In the genomic region with DNA sequence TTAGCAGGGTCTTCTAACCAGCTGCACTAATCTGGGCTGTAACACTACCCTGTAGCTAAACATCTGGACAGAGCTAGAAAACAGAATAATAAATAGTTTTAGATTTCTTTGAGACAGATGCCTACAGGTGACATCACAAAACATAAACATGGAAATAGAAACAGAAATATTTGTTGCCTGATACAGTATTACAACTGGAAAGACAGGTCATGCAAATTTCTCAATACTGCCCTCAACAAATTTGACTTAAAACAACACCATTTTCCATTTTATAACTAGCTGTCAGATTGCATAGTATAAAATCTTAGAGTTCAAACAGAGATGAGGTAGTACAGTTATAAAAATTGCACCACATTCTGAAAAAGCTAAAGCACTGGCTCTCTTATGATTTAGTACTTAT, we compare ENCODE assay signal across 18 cellular contexts.
DNase-seq lines count a peak whose midpoint lies in the region; ATAC-seq and TF ChIP-seq lines count a peak whose summit lies in the region.
"Had no signal": no experiment of that assay in that cellular context is flagged by ENCODE, and none has a peak within 500 bp of the region (broad histone marks: within the 10 kb centered on the region; RNA-seq: fewer than 3 reads in every experiment).

No MANE protein-coding gene starts in this region.

- no peak overlapping the region for H2AFZ ChIP-seq in trophoblast cell (ENCODE audit: insufficient read depth, low read length, poor library complexity)

- peaks cover 0 to 2% of the 10 kb centered on the region in 2 experiments for H3K4me1 ChIP-seq in trophoblast cell (ENCODE audit: control insufficient read depth in 1 of 2, insufficient read depth in 2 of 2, low read length in 2 of 2)

- no peak overlapping the region for H3K9ac ChIP-seq in trophoblast cell (ENCODE audit: low read length)

- H3K4me3 ChIP-seq in epithelial cell of esophagus (ENCODE audit: low read length): no peak overlapping the region
- H3K4me3 ChIP-seq in trophoblast cell (ENCODE audit: low read depth, low read length): no peak overlapping the region
- H3K4me3 ChIP-seq: GM12878, HAP-1 had no signal

- no peaks in the 10 kb centered on the region for H3K79me1 ChIP-seq in trophoblast cell (ENCODE audit: low read length)

- no peak overlapping the region for H4K91ac ChIP-seq in trophoblast cell (ENCODE audit: low read depth, low read length)

- DNase-seq in DMS 273 treated with DMSO at 0.1 percent for 48 hours (lab: John Stamatoyannopoulos, UW) (peak; percentile 37), NCI-H2171 treated with DMSO at 0.1 percent for 48 hours (lab: John Stamatoyannopoulos, UW) (peak; percentile 92), epithelial cell of esophagus (ENCODE audit: low read depth) (peak; percentile 53), trophoblast cell (peak; percentile 3 to 67)
- DNase-seq: C1 segment of cervical spinal cord; Calu3; CD4-positive, alpha-beta memory T cell; COR-L47; DMS79; EL; GDM1; GOT3; HFFc6 had no signal

- H2AK5ac ChIP-seq in trophoblast cell (ENCODE audit: low read length): no peak overlapping the region

- no peak overlapping the region for H3K23ac ChIP-seq in trophoblast cell (ENCODE audit: low read length)

- H3K4me2 ChIP-seq in trophoblast cell (ENCODE audit: low read length): no peak overlapping the region

- H3K4ac ChIP-seq in trophoblast cell (ENCODE audit: low read depth, low read length): no peak overlapping the region

- H3K18ac ChIP-seq in trophoblast cell (ENCODE audit: low read length): no peak overlapping the region

- no peak overlapping the region for H4K12ac ChIP-seq in trophoblast cell (ENCODE audit: low read depth, low read length)

- no peak overlapping the region for H2BK120ac ChIP-seq in trophoblast cell (ENCODE audit: insufficient read depth, low read length, poor library complexity)

- no peaks in the 10 kb centered on the region for H3K79me2 ChIP-seq in trophoblast cell (ENCODE audit: control insufficient read depth, insufficient read depth, low read length, poor library complexity)

- no peak overlapping the region for H4K8ac ChIP-seq in trophoblast cell (ENCODE audit: low read depth, low read length)

- no peak for TF ChIP-seq CTCF in epithelial cell of esophagus (IDR thresholded peaks at IDR 0.05; ENCODE audit: insufficient read depth, low read depth, low read length, missing control alignments)

- no peaks in the 10 kb centered on the region for H3K36me3 ChIP-seq in trophoblast cell (ENCODE audit: control insufficient read depth in 1 of 2, insufficient read depth in 2 of 2, low read length in 2 of 2)
- H3K36me3 ChIP-seq: HAP-1 had no signal

- H2BK5ac ChIP-seq in trophoblast cell (ENCODE audit: low read depth, low read length, poor library complexity): no peak overlapping the region

- no peaks in the 10 kb centered on the region for H3K9me3 ChIP-seq in trophoblast cell (ENCODE audit: insufficient read depth, low read depth, low read length)
- H3K9me3 ChIP-seq: HAP-1 had no signal

- H2BK12ac ChIP-seq in trophoblast cell (ENCODE audit: low read length): no peak overlapping the region

- no peaks in the 10 kb centered on the region for H3K27me3 ChIP-seq in trophoblast cell (ENCODE audit: insufficient read depth, low read length)

- ATAC-seq in GM18907 (IDR thresholded peaks at IDR 0.05; ENCODE audit: unreplicated experiment) (no peak), GM21360 (IDR thresholded peaks at IDR 0.05; ENCODE audit: unreplicated experiment) (no peak), HG03439 (IDR thresholded peaks at IDR 0.05; ENCODE audit: unreplicated experiment) (no peak)
- ATAC-seq: GM12878 had no signal

- no peak overlapping the region for H3K27ac ChIP-seq in trophoblast cell (ENCODE audit: low read depth, low read length)

- H3K14ac ChIP-seq in trophoblast cell (ENCODE audit: low read length): no peak overlapping the region

Comparison
In these comparisons a context has a peak if more than half of its experiments do, and no peak if none do; other contexts are left out.
1. DNase-seq: peak in every context shown above with its lines; median percentile 92 in NCI-H2171 treated with DMSO at 0.1 percent for 48 hours; 53 in epithelial cell of esophagus; 37 in DMS 273 treated with DMSO at 0.1 percent for 48 hours; 35 in trophoblast cell.